ENCODE assay signal across 8 cellular contexts in genomic region chr3:177358968-177359600, GRCh38.
DNase-seq lines count a peak whose midpoint lies in the region; ATAC-seq and TF ChIP-seq lines count a peak whose summit lies in the region.

No MANE protein-coding gene starts in this region.

- no peaks in the 10 kb centered on the region for H3K79me2 ChIP-seq in OCI-LY1 (ENCODE audit: insufficient read depth, low read length)

- no peaks in the 10 kb centered on the region for H3K9me3 ChIP-seq in OCI-LY1 (ENCODE audit: low read length)

- no peaks in the 10 kb centered on the region for H3K27me3 ChIP-seq in OCI-LY1 (ENCODE audit: insufficient read depth, low read length)

- peaks cover 6% of the 10 kb centered on the region; the same call in 1 of the 2 replicates for H3F3A ChIP-seq in OCI-LY1 (ENCODE audit: insufficient read depth, low read length)

- ATAC-seq in HG03432 (IDR thresholded peaks at IDR 0.05; ENCODE audit: unreplicated experiment) = peak; percentile 17

- peak overlapping the region; percentile 91 for H3K27ac Mint-ChIP-seq in activated T-helper 2 cell treated with anti-CD3 and anti-CD28 coated beads, Interferon-gamma antibody, Interleukin-2, Interleukin-4, amounts not matched to agents 10 μg/mL and 5 μg/mL and 100 μg/mL, durations not matched to agents 14 hours and 24 hours and 36 hours
- peak overlapping the region; percentile 94 for H3K27ac Mint-ChIP-seq in osteocyte (ENCODE audit: unreplicated experiment)

- H3K27me3 Mint-ChIP-seq in activated T-helper 2 cell treated with anti-CD3 and anti-CD28 coated beads, Interferon-gamma antibody, Interleukin-2, Interleukin-4, amounts not matched to agents 10 μg/mL and 5 μg/mL and 100 μg/mL, durations not matched to agents 14 hours and 24 hours and 36 hours (ENCODE audit: low read depth) = peaks cover 2% of the 10 kb centered on the region
- no peaks in the 10 kb centered on the region for H3K27me3 Mint-ChIP-seq in osteocyte (ENCODE audit: unreplicated experiment)

- H3K9me3 Mint-ChIP-seq in activated T-helper 2 cell treated with anti-CD3 and anti-CD28 coated beads, Interferon-gamma antibody, Interleukin-2, Interleukin-4, amounts not matched to agents 10 μg/mL and 5 μg/mL and 100 μg/mL, durations not matched to agents 14 hours and 24 hours and 36 hours = no peaks in the 10 kb centered on the region
- H3K9me3 Mint-ChIP-seq in osteocyte (ENCODE audit: unreplicated experiment) = no peaks in the 10 kb centered on the region

- peak overlapping the region; percentile 66 for H3K4me2 ChIP-seq in OCI-LY1 (ENCODE audit: low read length)

- peaks cover 51% of the 10 kb centered on the region for H3K4me1 Mint-ChIP-seq in activated T-helper 2 cell treated with anti-CD3 and anti-CD28 coated beads, Interferon-gamma antibody, Interleukin-2, Interleukin-4, amounts not matched to agents 10 μg/mL and 5 μg/mL and 100 μg/mL, durations not matched to agents 14 hours and 24 hours and 36 hours (ENCODE audit: low read depth)
- peaks cover 70% of the 10 kb centered on the region for H3K4me1 Mint-ChIP-seq in osteocyte (ENCODE audit: unreplicated experiment)

- peaks cover 65% of the 10 kb centered on the region for H3K4me1 ChIP-seq in OCI-LY1 (ENCODE audit: insufficient read depth, low read length, severe bottlenecking)

- intact Hi-C loops in activated T-helper 2 cell treated with anti-CD3 and anti-CD28 coated beads, Interferon-gamma antibody, Interleukin-2, Interleukin-4, amounts not matched to agents 10 μg/mL and 5 μg/mL and 100 μg/mL, durations not matched to agents 14 hours and 24 hours and 36 hours (cut with micrococcal nuclease) = loop anchor here (1.0 to 5.0 kb wide), 9 partner anchors 14 to 638 kb away; partner anchors contain the start of gene TBL1XR1

- no peaks in the 10 kb centered on the region for H3K9me2 ChIP-seq in OCI-LY1 (ENCODE audit: low read depth, low read length)

- H4K20me1 ChIP-seq in OCI-LY1 (ENCODE audit: insufficient read depth, low read length) = no peaks in the 10 kb centered on the region

- peak overlapping the region; percentile 97 for H3K27ac ChIP-seq in OCI-LY1 (ENCODE audit: low read depth, low read length, poor library complexity, severe bottlenecking)

- no peaks in the 10 kb centered on the region for H3K36me3 ChIP-seq in OCI-LY1 (ENCODE audit: insufficient read depth, low read length)

- H3K4me3 Mint-ChIP-seq in activated T-helper 2 cell treated with anti-CD3 and anti-CD28 coated beads, Interferon-gamma antibody, Interleukin-2, Interleukin-4, amounts not matched to agents 10 μg/mL and 5 μg/mL and 100 μg/mL, durations not matched to agents 14 hours and 24 hours and 36 hours (ENCODE audit: low read depth) = peak overlapping the region; percentile 71
- H3K4me3 Mint-ChIP-seq in osteocyte (ENCODE audit: unreplicated experiment) = peak overlapping the region; percentile 38

- H2AFZ ChIP-seq in OCI-LY1 (ENCODE audit: low read length) = no peak overlapping the region

- H3K9ac ChIP-seq in OCI-LY1 (ENCODE audit: low read length) = peak overlapping the region; percentile 76

- H3K36me3 Mint-ChIP-seq in activated T-helper 2 cell treated with anti-CD3 and anti-CD28 coated beads, Interferon-gamma antibody, Interleukin-2, Interleukin-4, amounts not matched to agents 10 μg/mL and 5 μg/mL and 100 μg/mL, durations not matched to agents 14 hours and 24 hours and 36 hours (ENCODE audit: low read depth) = no peaks in the 10 kb centered on the region
- H3K36me3 Mint-ChIP-seq in osteocyte (ENCODE audit: unreplicated experiment) = no peaks in the 10 kb centered on the region

- no peak for TF ChIP-seq CTCF in OCI-LY1 (IDR thresholded peaks at IDR 0.05; ENCODE audit: low read length)
- TF ChIP-seq CTCF in foreskin fibroblast (IDR thresholded peaks at IDR 0.05; ENCODE audit: low read depth, low read length) = no peak
- no peak for TF ChIP-seq CTCF in osteocyte (IDR thresholded peaks at IDR 0.05)

- DNase-seq in NCI-H2081 (lab: John Stamatoyannopoulos, UW) (peak; percentile 64 to 81), NCI-H2081 treated with DMSO at 0.1 percent for 48 hours (lab: John Stamatoyannopoulos, UW) (no peak), foreskin fibroblast (no peak), osteocyte (ENCODE audit: extremely low spot score, unreplicated experiment) (no peak), epidermal melanocyte (ENCODE audit: insufficient read length, low spot score) (no peak)
- DNase-seq in activated T-helper 2 cell treated with anti-CD3 and anti-CD28 coated beads, Interferon-gamma antibody, Interleukin-2, Interleukin-4, amounts not matched to agents 10 μg/mL and 5 μg/mL and 100 μg/mL, durations not matched to agents 14 hours and 24 hours and 36 hours (ENCODE audit: low spot score) = peak; percentile 30

- H3K4me3 ChIP-seq in OCI-LY1 (ENCODE audit: low read depth, low read length, poor library complexity, severe bottlenecking) (peak overlapping the region; percentile 53), foreskin fibroblast (ENCODE audit: low read depth in 1 of 2, low read length in 2 of 2) (peak overlapping the region; percentile 2 to 41)

Comparison
In these comparisons a context has a peak if more than half of its experiments do, and no peak if none do; other contexts are left out.
1. DNase-seq: peak in NCI-H2081 (2 of 2) and activated T-helper 2 cell treated with anti-CD3 and anti-CD28 coated beads, Interferon-gamma antibody, Interleukin-2, Interleukin-4, amounts not matched to agents 10 μg/mL and 5 μg/mL and 100 μg/mL, durations not matched to agents 14 hours and 24 hours and 36 hours (single experiment); none in NCI-H2081 treated with DMSO at 0.1 percent for 48 hours (single experiment), foreskin fibroblast (0 of 2), osteocyte (single experiment) and epidermal melanocyte (single experiment).